Comparison of ENCODE assay signal across 8 cellular contexts in the genomic region with DNA sequence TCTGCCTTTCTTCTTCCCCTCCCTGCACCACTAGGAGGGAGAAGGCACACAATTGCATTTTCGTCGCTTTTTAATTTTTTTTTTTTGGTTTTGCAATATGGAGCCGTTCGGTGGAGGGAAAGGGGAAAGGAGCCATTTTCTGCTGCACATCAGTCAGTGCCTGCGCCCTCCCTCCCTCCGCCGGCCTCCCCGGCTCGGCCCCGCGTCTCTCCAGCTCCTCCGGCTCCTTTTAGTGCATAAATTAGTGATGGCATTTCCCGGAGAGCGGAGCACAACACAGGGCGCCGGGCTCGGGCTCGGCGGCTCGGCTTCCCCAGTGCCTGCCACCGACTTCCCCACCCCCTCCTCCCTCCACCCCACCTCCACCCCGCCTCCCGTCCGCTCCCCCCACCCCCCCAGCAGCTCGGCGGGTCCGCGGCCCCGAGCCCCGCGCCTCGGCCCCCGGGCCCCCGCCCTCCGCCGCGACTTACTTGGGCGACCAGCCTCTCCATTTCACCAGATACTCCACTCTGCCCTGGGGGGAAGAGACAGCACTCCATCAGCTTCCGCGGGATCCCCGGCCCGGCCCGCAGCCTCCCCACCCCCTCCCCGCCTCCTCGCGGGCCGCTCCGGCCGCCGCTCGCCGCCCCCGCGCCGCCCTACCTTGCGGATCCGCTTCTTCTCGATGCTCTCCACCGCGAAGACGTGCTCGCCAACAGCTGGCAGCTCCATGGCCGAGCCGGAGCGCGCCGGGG. TPM values are rescaled to one million over a fixed set of nuclear protein-coding genes. Genes with fewer than 3 reads are reported as not detected.
DNase-seq lines count a peak whose midpoint lies in the region; ATAC-seq and TF ChIP-seq lines count a peak whose summit lies in the region.

No MANE protein-coding gene starts in this region.

- H3K27me3 ChIP-seq in DOHH2 (ENCODE audit: control insufficient read depth, low read length), result peaks cover 38% of the 10 kb centered on the region
- H3K27me3 ChIP-seq in Karpas-422 (ENCODE audit: low read length), result no peaks in the 10 kb centered on the region
- H3K27me3 ChIP-seq in breast epithelium, result peaks cover 11 to 37% of the 10 kb centered on the region in 2 donors

- H3K27ac ChIP-seq in DOHH2 (ENCODE audit: low read depth, low read length) (peak overlapping the region; percentile 88), Karpas-422 (ENCODE audit: low read length) (peak overlapping the region; percentile 64), breast epithelium (peak overlapping the region; percentile 92 to 98), skin epidermis (peak overlapping the region; percentile 70 to 95 (median 90))

- H3K9me3 ChIP-seq in DOHH2 (ENCODE audit: control insufficient read depth, insufficient read depth, low read length) (no peaks in the 10 kb centered on the region), Karpas-422 (ENCODE audit: low read length) (no peaks in the 10 kb centered on the region), breast epithelium (no peaks in the 10 kb centered on the region)

- peak; percentile 17 for ATAC-seq in GM21529 (IDR thresholded peaks at IDR 0.05; ENCODE audit: unreplicated experiment)
- ATAC-seq in HG03039 (IDR thresholded peaks at IDR 0.05; ENCODE audit: unreplicated experiment), result no peak

- H3K4me2 ChIP-seq in DOHH2 (ENCODE audit: low read length) (peak overlapping the region; percentile 98), Karpas-422 (ENCODE audit: low read depth, low read length, poor library complexity, severe bottlenecking) (peak overlapping the region; percentile 73)

- peak overlapping the region; percentile 90 for H3K4me3 ChIP-seq in DOHH2 (ENCODE audit: low read length)
- H3K4me3 ChIP-seq in Karpas-422 (ENCODE audit: low read length), result peak overlapping the region; percentile 85
- peak overlapping the region; percentile 74 to 96 (median 80) for H3K4me3 ChIP-seq in breast epithelium
- peak overlapping the region; percentile 54 to 81 (median 77) for H3K4me3 ChIP-seq in skin epidermis

- H3K4me1 ChIP-seq in DOHH2 (ENCODE audit: control insufficient read depth, low read length) (peaks cover 48% of the 10 kb centered on the region), Karpas-422 (ENCODE audit: low read length) (peaks cover 18% of the 10 kb centered on the region), breast epithelium (peaks cover 29 to 42% of the 10 kb centered on the region in 2 donors)

- H3K79me2 ChIP-seq in DOHH2 (ENCODE audit: control insufficient read depth, low read length) (peaks cover 47% of the 10 kb centered on the region), Karpas-422 (ENCODE audit: low read length) (peaks cover 24% of the 10 kb centered on the region)

- H3K36me3 ChIP-seq in DOHH2 (ENCODE audit: control insufficient read depth, low read length), result peaks cover 48% of the 10 kb centered on the region
- peaks cover 4% of the 10 kb centered on the region; the same call in 1 of the 2 replicates for H3K36me3 ChIP-seq in Karpas-422 (ENCODE audit: insufficient read depth, low read length)
- H3K36me3 ChIP-seq in breast epithelium, result no peaks in the 10 kb centered on the region

- H3K9me2 ChIP-seq in DOHH2 (replicated peaks; ENCODE audit: control insufficient read depth, low read length) (no peaks in the 10 kb centered on the region), Karpas-422 (replicated peaks; ENCODE audit: insufficient read depth, low read length) (no peaks in the 10 kb centered on the region)

- DNase-seq in Karpas-422 (peak; percentile 80), T-helper 9 cell (peak; percentile 39), breast epithelium (ENCODE audit: low spot score in 2 of 2) (no peak), inferior parietal cortex (ENCODE audit: extremely low spot score) (peak; percentile 58)

- TF ChIP-seq CTCF in DOHH2 (IDR thresholded peaks at IDR 0.05; ENCODE audit: low read depth, low read length, poor library complexity, severe bottlenecking), result no peak
- TF ChIP-seq CTCF in breast epithelium (IDR thresholded peaks at IDR 0.05), result no peak

- H4K20me1 ChIP-seq in DOHH2 (ENCODE audit: control insufficient read depth, insufficient read depth, low read depth, low read length), result peaks cover 16% of the 10 kb centered on the region
- peaks cover 36% of the 10 kb centered on the region for H4K20me1 ChIP-seq in Karpas-422 (ENCODE audit: insufficient read depth, low read depth, low read length)

- H3K9ac ChIP-seq in Karpas-422 (ENCODE audit: low read length), result peak overlapping the region; percentile 78

- intact Hi-C loops in breast epithelium (cut with DNase I; ENCODE audit: low total_unique reads), result loop anchor here (1.0 to 5.0 kb wide), 2 partner anchors 40 to 1549 kb away; no protein-coding TSS in a partner anchor

- H2AFZ ChIP-seq in Karpas-422 (ENCODE audit: low read length), result no peak overlapping the region

- H3F3A ChIP-seq in DOHH2 (ENCODE audit: control insufficient read depth, insufficient read depth), result peaks cover 19% of the 10 kb centered on the region

- no peak for TF ChIP-seq POLR2A in breast epithelium (IDR thresholded peaks at IDR 0.05)

RNA-seq across cellular contexts. Expression of gene CBX4, which starts 0.5 kb away (rescaled TPM):
- total RNA-seq in Karpas-422 (2014; rRNA removed; shearing (Covaris generic); ENCODE audit: low replicate concordance), result 33.3 and 86.5 TPM in 2 replicates
- 10 to 100 TPM; 11.5 to 20.6 (median 13.4) TPM for total RNA-seq in breast epithelium

RNA-seq across cellular contexts. Expression of gene CBX8, which starts 41.8 kb away (rescaled TPM):
- 8.0 and 26.4 TPM in 2 replicates for total RNA-seq in Karpas-422 (2014; rRNA removed; shearing (Covaris generic); ENCODE audit: low replicate concordance)
- total RNA-seq in breast epithelium, result 1 to 10 TPM; 1.9 to 9.2 (median 6.7) TPM

Comparison
In these comparisons a context has a peak if more than half of its experiments do, and no peak if none do; other contexts are left out.
1. DNase-seq: peak in Karpas-422 (single experiment), T-helper 9 cell (single experiment) and inferior parietal cortex (single experiment); none in breast epithelium (0 of 2).
2. Peak in every context shown above with its lines, with median percentiles within 50 percentile points of each other: H3K27ac ChIP-seq and H3K4me3 ChIP-seq.